Comparison of ENCODE assay signal across 1 cellular context in the genomic region with DNA sequence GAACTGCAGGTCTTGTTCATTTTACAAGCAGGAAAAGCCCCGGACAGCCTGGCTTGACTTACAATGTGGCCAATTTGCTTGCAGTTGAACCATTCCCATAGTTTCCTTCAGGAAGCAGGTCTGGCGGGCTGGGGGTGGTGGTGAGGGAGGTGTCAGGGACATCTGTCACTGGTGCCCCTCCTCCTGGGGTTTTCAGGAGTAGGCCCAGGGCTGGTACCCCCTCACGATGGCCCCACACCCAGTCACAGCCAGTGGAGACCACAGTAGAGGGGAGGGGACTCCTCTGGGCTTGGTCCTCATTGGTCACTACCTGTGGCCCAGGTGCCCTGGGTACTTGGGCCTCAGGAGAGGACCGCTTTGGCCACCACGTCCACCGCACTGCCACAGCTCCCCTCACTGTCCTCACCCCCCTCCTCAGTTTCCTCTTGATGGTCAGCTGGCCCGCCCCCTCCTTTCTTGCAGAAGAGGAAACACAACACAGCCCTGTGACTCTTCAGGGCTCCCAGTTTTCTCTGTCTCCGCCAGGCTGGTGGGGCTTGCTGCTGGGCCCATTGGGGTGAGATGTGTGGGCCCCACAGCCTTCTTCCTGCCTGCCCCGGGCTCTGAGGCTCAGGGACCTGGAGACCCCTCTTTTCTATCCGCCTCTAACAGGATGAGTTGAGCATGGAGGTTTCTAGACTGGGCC.
TF ChIP-seq lines count a peak whose summit lies in the region.

No MANE protein-coding gene starts in this region.

TF ChIP-seq in HEK293T, 16 proteins besides CTCF, POLR2A, EP300 and RAD21 (continued from another document):
- TF ChIP-seq, protein P1, sequence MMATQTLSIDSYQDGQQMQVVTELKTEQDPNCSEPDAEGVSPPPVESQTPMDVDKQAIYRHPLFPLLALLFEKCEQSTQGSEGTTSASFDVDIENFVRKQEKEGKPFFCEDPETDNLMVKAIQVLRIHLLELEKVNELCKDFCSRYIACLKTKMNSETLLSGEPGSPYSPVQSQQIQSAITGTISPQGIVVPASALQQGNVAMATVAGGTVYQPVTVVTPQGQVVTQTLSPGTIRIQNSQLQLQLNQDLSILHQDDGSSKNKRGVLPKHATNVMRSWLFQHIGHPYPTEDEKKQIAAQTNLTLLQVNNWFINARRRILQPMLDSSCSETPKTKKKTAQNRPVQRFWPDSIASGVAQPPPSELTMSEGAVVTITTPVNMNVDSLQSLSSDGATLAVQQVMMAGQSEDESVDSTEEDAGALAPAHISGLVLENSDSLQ (IDR thresholded peaks at IDR 0.05) = no peak
- TF ChIP-seq CTBP1 (IDR thresholded peaks at IDR 0.05; ENCODE audit: borderline replicate concordance) (no peak), TARDBP (IDR thresholded peaks at IDR 0.05) (no peak), FOXA1 (IDR thresholded peaks at IDR 0.05) (no peak), FOXK2 (IDR thresholded peaks at IDR 0.05) (no peak), L3MBTL2 (conservative IDR thresholded peaks at IDR 0.05) (no peak)
